ENCODE assay signal across 17 cellular contexts in the genomic region with DNA sequence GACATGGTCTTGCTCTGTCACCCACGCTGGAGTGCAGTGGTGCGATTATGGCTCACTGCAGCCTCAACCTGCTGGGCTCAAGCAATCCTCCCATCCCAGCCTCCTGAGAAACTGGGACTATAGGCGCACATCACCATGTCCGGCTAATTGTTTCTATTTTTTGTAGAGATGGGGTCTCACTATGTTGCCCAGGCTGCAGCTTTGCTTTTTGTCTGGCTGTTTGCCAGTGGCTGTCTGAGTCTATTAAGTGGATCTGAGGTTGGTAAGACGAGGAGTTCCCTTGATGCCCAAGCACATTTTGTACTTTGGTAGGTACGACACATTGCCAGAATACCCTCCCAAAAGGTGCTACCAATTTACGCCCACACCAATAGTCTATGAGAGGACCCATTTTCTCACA. TPM values are rescaled to one million over a fixed set of nuclear protein-coding genes. Genes with fewer than 3 reads are reported as not detected.
DNase-seq lines count a peak whose midpoint lies in the region; ATAC-seq, FAIRE-seq and TF ChIP-seq lines count a peak whose summit lies in the region.
"Had no signal": no experiment of that assay in that cellular context is flagged by ENCODE, and none has a peak within 500 bp of the region (broad histone marks: within the 10 kb centered on the region; RNA-seq: fewer than 3 reads in every experiment).

No MANE protein-coding gene starts in this region.

- POLR2A ChIA-PET in HepG2 (lab: Yijun Ruan, JAX): no interaction called here

- no peak overlapping the region for H3K27ac Mint-ChIP-seq in activated naive CD4-positive, alpha-beta T cell treated with anti-CD3 and anti-CD28 coated beads, Interleukin-2, amount 50 U/mL, for 24 hours
- H3K27ac Mint-ChIP-seq in activated naive CD4-positive, alpha-beta T cell treated with anti-CD3 and anti-CD28 coated beads for 36 hours: no peak overlapping the region

- peaks cover 30% of the 10 kb centered on the region for H3K36me3 Mint-ChIP-seq in activated naive CD4-positive, alpha-beta T cell treated with anti-CD3 and anti-CD28 coated beads, Interleukin-2, amount 50 U/mL, for 24 hours
- H3K36me3 Mint-ChIP-seq in activated naive CD4-positive, alpha-beta T cell treated with anti-CD3 and anti-CD28 coated beads for 36 hours (ENCODE audit: low read depth): peaks cover 76% of the 10 kb centered on the region

- H3K36me3 ChIP-seq in Peyer's patch (no peaks in the 10 kb centered on the region), HepG2 (replicated peaks in 1 of 2; ENCODE audit: control insufficient read depth in 1 of 2, insufficient read depth in 2 of 2, low read length in 2 of 2) (no peaks in the 10 kb centered on the region), testis (ENCODE audit: low read depth, missing control alignments) (no peaks in the 10 kb centered on the region)

- no peak for TF ChIP-seq CTCF in Peyer's patch (IDR thresholded peaks at IDR 0.05)
- TF ChIP-seq CTCF in HepG2 (CRISPR knock-in tag; IDR thresholded peaks at IDR 0.05): no peak
- TF ChIP-seq CTCF in testis (IDR thresholded peaks at IDR 0.05): no peak

- H3K27me3 ChIP-seq in Peyer's patch (peaks cover 0 to 16% of the 10 kb centered on the region in 2 donors), HepG2 (ENCODE audit: control insufficient read depth in 1 of 2, insufficient read depth in 2 of 2, low read length in 2 of 2) (peaks cover 20 to 80% of the 10 kb centered on the region in 2 experiments), testis (no peaks in the 10 kb centered on the region)

- BruUV-seq in HepG2 (replicated peaks; lab: Mats Ljungman, UMichigan): no TSS peak

- no peak for DNase-seq in activated naive CD4-positive, alpha-beta T cell treated with anti-CD3 and anti-CD28 coated beads for 36 hours
- DNase-seq in Peyer's patch: peak in 2 of 3 donors; percentile 9 to 18
- DNase-seq in HepG2 (ENCODE audit: low spot score): no peak
- DNase-seq in testis: peak; percentile 5
- no peak for DNase-seq in NCI-H2227 treated with DMSO at 0.1 percent for 48 hours (lab: John Stamatoyannopoulos, UW)
- DNase-seq: DMS 273 treated with DMSO at 0.1 percent for 48 hours, H7, Karpas-422, MM.1S, NCI-H1105, NCI-H187, NCI-H774 had no signal

- peak overlapping the region; percentile 66 for H3K4me3 Mint-ChIP-seq in activated naive CD4-positive, alpha-beta T cell treated with anti-CD3 and anti-CD28 coated beads, Interleukin-2, amount 50 U/mL, for 24 hours
- H3K4me3 Mint-ChIP-seq in activated naive CD4-positive, alpha-beta T cell treated with anti-CD3 and anti-CD28 coated beads for 36 hours: no peak overlapping the region

- in situ Hi-C loops in HepG2 (cut with HindIII; ENCODE audit: extremely low pct_ligation_motif_present, low pct_unique_long_range_greater_than_20kb): no loop called here

- no peaks in the 10 kb centered on the region for H3K27me3 Mint-ChIP-seq in activated naive CD4-positive, alpha-beta T cell treated with anti-CD3 and anti-CD28 coated beads, Interleukin-2, amount 50 U/mL, for 24 hours
- H3K27me3 Mint-ChIP-seq in activated naive CD4-positive, alpha-beta T cell treated with anti-CD3 and anti-CD28 coated beads for 36 hours (ENCODE audit: low read depth): no peaks in the 10 kb centered on the region

- H3K9ac ChIP-seq in HepG2 (ENCODE audit: insufficient read depth, low read depth, low read length): no peak overlapping the region

- CTCF ChIA-PET in activated naive CD4-positive, alpha-beta T cell treated with anti-CD3 and anti-CD28 coated beads for 36 hours (lab: Charles Lee): interaction anchor here (0.5 to 8.5 kb wide), 5 partner anchors 12 to 40 kb away, joined by 3 to 158 read pairs (median 3); no protein-coding TSS in a partner anchor
- CTCF ChIA-PET in HepG2 (lab: Yijun Ruan, JAX; ENCODE audit: low intra/inter-chr PET ratio, low total read pairs): no interaction called here

- 39% methylated on average over 7 of the region's 7 CpGs for WGBS in HepG2 (ENCODE audit: low lambda C conversion rate)
- 89 to 91% methylated on average over 7 of the region's 7 CpGs for WGBS in testis, 2 donors

- TF ChIP-seq RAD21 in HepG2 (CRISPR knock-in tag; IDR thresholded peaks at IDR 0.05): no peak

- ATAC-seq in HepG2: no peak
- ATAC-seq in GM21619 (IDR thresholded peaks at IDR 0.05; ENCODE audit: unreplicated experiment): no peak
- ATAC-seq: Right ventricle myocardium inferior had no signal

- no peak for FAIRE-seq in HepG2 (lab: Jason Lieb, UNC)

- intact Hi-C loops in activated naive CD4-positive, alpha-beta T cell treated with anti-CD3 and anti-CD28 coated beads for 36 hours (cut with micrococcal nuclease): no loop called here
- intact Hi-C loops in HepG2 (cut with micrococcal nuclease; ENCODE audit: unreplicated experiment) (no loop called here), testis (cut with DNase I; ENCODE audit: low total_unique reads) (no loop called here)

- H2AFZ ChIP-seq in HepG2 (ENCODE audit: low read length): no peak overlapping the region

- no peak for TF ChIP-seq POLR2A in Peyer's patch (IDR thresholded peaks at IDR 0.05)
- TF ChIP-seq POLR2A in HepG2 (IDR thresholded peaks at IDR 0.05; ENCODE audit: insufficient read depth in 1 of 2, low read depth in 2 of 2, low read length in 2 of 2): no peak
- TF ChIP-seq POLR2A in testis (IDR thresholded peaks at IDR 0.05): no peak

- H3K4me1 ChIP-seq in Peyer's patch (peaks cover 0 to 12% (median 5%) of the 10 kb centered on the region in 4 donors), HepG2 (ENCODE audit: insufficient read depth, low read length) (peaks cover 19% of the 10 kb centered on the region), testis (no peaks in the 10 kb centered on the region)

- H3K79me2 ChIP-seq in HepG2 (ENCODE audit: insufficient read depth, low read length): no peaks in the 10 kb centered on the region

- no peaks in the 10 kb centered on the region for H3K9me3 Mint-ChIP-seq in activated naive CD4-positive, alpha-beta T cell treated with anti-CD3 and anti-CD28 coated beads, Interleukin-2, amount 50 U/mL, for 24 hours
- no peaks in the 10 kb centered on the region for H3K9me3 Mint-ChIP-seq in activated naive CD4-positive, alpha-beta T cell treated with anti-CD3 and anti-CD28 coated beads for 36 hours

- H4K20me1 ChIP-seq in HepG2 (ENCODE audit: insufficient read depth, low read length): no peaks in the 10 kb centered on the region; the same call in 1 of the 2 replicates

- H3K27ac ChIP-seq in Peyer's patch (no peak overlapping the region), HepG2 (ENCODE audit: extremely low read length, insufficient read depth, low read length) (no peak overlapping the region), testis (no peak overlapping the region)

- H3K4me2 ChIP-seq in HepG2 (ENCODE audit: low read depth, low read length): no peak overlapping the region

- H3K4me3 ChIP-seq in Peyer's patch (no peak overlapping the region), HepG2 (replicated peaks in 1 of 3; ENCODE audit: insufficient read depth in 1 of 3, low read depth in 2 of 3, low read length in 3 of 3) (no peak overlapping the region), testis (no peak overlapping the region)

- no peak for TF ChIP-seq EP300 in HepG2 (IDR thresholded peaks at IDR 0.05; ENCODE audit: low read depth in 2 of 2, low read length in 2 of 2)
- no peak for TF ChIP-seq EP300 in HepG2 (CRISPR knock-in tag; IDR thresholded peaks at IDR 0.05; ENCODE audit: borderline replicate concordance)

- H3K4me1 Mint-ChIP-seq in activated naive CD4-positive, alpha-beta T cell treated with anti-CD3 and anti-CD28 coated beads, Interleukin-2, amount 50 U/mL, for 24 hours: peaks cover 48% of the 10 kb centered on the region
- H3K4me1 Mint-ChIP-seq in activated naive CD4-positive, alpha-beta T cell treated with anti-CD3 and anti-CD28 coated beads for 36 hours (ENCODE audit: low read depth): peaks cover 66% of the 10 kb centered on the region

- H3K9me3 ChIP-seq in Peyer's patch (no peaks in the 10 kb centered on the region), HepG2 (ENCODE audit: low read length) (no peaks in the 10 kb centered on the region), testis (no peaks in the 10 kb centered on the region)

RNA-seq across cellular contexts. Expression of gene TBX21, which starts 5.1 kb away (rescaled TPM):
- total RNA-seq in activated naive CD4-positive, alpha-beta T cell treated with anti-CD3 and anti-CD28 coated beads for 36 hours: 10 to 100 TPM; 50.6 to 52.3 TPM
- total RNA-seq in Peyer's patch (under 1 TPM in 3 of 4 donors, not detected in 1; 0.53 to 0.85 (median 0.67) TPM), HepG2 (2016; rRNA removed; fragmentation: Illumina TruSeq; extraction: Trizol) (not detected in 2 replicates), testis (1 to 10 TPM; 1.8 to 2.2 TPM)
- total RNA-seq in HepG2 (2016; cell fraction: cytosol; rRNA removed; fragmentation: Illumina TruSeq; extraction: Trizol; ENCODE audit: low read depth): not detected in 2 replicates
- not detected in 2 replicates for total RNA-seq in HepG2 (2016; cell fraction: insoluble cytoplasmic fraction; rRNA removed; fragmentation: Illumina TruSeq; extraction: Trizol)
- not detected in 2 replicates for total RNA-seq in HepG2 (2016; cell fraction: membrane; rRNA removed; fragmentation: Illumina TruSeq; extraction: Trizol)
- not detected in 2 replicates for total RNA-seq in HepG2 (2016; cell fraction: nucleus; rRNA removed; fragmentation: Illumina TruSeq; extraction: Trizol)
- polyA plus RNA-seq in HepG2 (2011; rRNA removed) (not detected in 2 replicates), testis (ENCODE audit: insufficient read depth, low read depth, low replicate concordance) (1.1 TPM)
- polyA plus RNA-seq in HepG2 (2011; cell fraction: cytosol; rRNA removed): not detected in 2 replicates
- polyA plus RNA-seq in HepG2 (2011; cell fraction: nucleus; rRNA removed): 0.08 TPM in 1 of 2 replicates, not detected in the other
- polyA plus RNA-seq in HepG2 (2012): not detected in 2 replicates
- polyA plus RNA-seq in HepG2 (2016; cell fraction: cytosol; fragmentation: Illumina TruSeq; extraction: Trizol; ENCODE audit: low read depth): not detected in 2 replicates
- polyA plus RNA-seq in HepG2 (2016; cell fraction: insoluble cytoplasmic fraction; fragmentation: Illumina TruSeq; extraction: Trizol; ENCODE audit: low read depth): not detected in 2 replicates
- polyA plus RNA-seq in HepG2 (2016; cell fraction: membrane; fragmentation: Illumina TruSeq; extraction: Trizol; ENCODE audit: low read depth): not detected in 2 replicates
- polyA plus RNA-seq in HepG2 (2016; cell fraction: nucleus; fragmentation: Illumina TruSeq; extraction: Trizol; ENCODE audit: insufficient read depth, low read depth): not detected in 2 replicates
- not detected in 2 replicates for polyA minus RNA-seq in HepG2 (2011; rRNA and poly(A)+ RNA removed; ENCODE audit: low replicate concordance)
- not detected in 2 replicates for polyA minus RNA-seq in HepG2 (2011; cell fraction: cytosol; rRNA and poly(A)+ RNA removed)
- polyA minus RNA-seq in HepG2 (2011; cell fraction: nucleus; rRNA and poly(A)+ RNA removed): not detected in 2 replicates
- total RNA-seq: H7, NCI-H460 had no signal
- polyA plus RNA-seq: BJ had no signal

RNA-seq across cellular contexts. Expression of gene TBKBP1, which starts 44.2 kb away (rescaled TPM):
- total RNA-seq in activated naive CD4-positive, alpha-beta T cell treated with anti-CD3 and anti-CD28 coated beads for 36 hours: 10 to 100 TPM; 19.5 to 19.7 TPM
- total RNA-seq in Peyer's patch (10 to 100 TPM in 1 of 4 donors, 1 to 10 TPM in 3; 3.0 to 23.1 (median 5.2) TPM), HepG2 (2016; rRNA removed; fragmentation: Illumina TruSeq; extraction: Trizol) (2.6 and 3.0 TPM in 2 replicates), testis (10 to 100 TPM; 23.3 TPM)
- total RNA-seq in HepG2 (2016; cell fraction: cytosol; rRNA removed; fragmentation: Illumina TruSeq; extraction: Trizol; ENCODE audit: low read depth): 0.88 and 1.4 TPM in 2 replicates
- 2.8 and 3.8 TPM in 2 replicates for total RNA-seq in HepG2 (2016; cell fraction: insoluble cytoplasmic fraction; rRNA removed; fragmentation: Illumina TruSeq; extraction: Trizol)
- total RNA-seq in HepG2 (2016; cell fraction: membrane; rRNA removed; fragmentation: Illumina TruSeq; extraction: Trizol): 2.5 and 2.9 TPM in 2 replicates
- total RNA-seq in HepG2 (2016; cell fraction: nucleus; rRNA removed; fragmentation: Illumina TruSeq; extraction: Trizol): 2.6 and 4.3 TPM in 2 replicates
- polyA plus RNA-seq in HepG2 (2011; rRNA removed) (7.0 and 10.9 TPM in 2 replicates), testis (ENCODE audit: insufficient read depth, low read depth, low replicate concordance) (21.9 TPM)
- polyA plus RNA-seq in HepG2 (2011; cell fraction: cytosol; rRNA removed): 4.9 and 5.8 TPM in 2 replicates
- 50.3 and 56.8 TPM in 2 replicates for polyA plus RNA-seq in HepG2 (2011; cell fraction: nucleus; rRNA removed)
- 11.8 and 15.7 TPM in 2 replicates for polyA plus RNA-seq in HepG2 (2012)
- polyA plus RNA-seq in HepG2 (2016; cell fraction: cytosol; fragmentation: Illumina TruSeq; extraction: Trizol; ENCODE audit: low read depth): 0.86 and 1.4 TPM in 2 replicates
- polyA plus RNA-seq in HepG2 (2016; cell fraction: insoluble cytoplasmic fraction; fragmentation: Illumina TruSeq; extraction: Trizol; ENCODE audit: low read depth): 2.8 and 3.9 TPM in 2 replicates
- polyA plus RNA-seq in HepG2 (2016; cell fraction: membrane; fragmentation: Illumina TruSeq; extraction: Trizol; ENCODE audit: low read depth): 1.6 and 2.8 TPM in 2 replicates
- 17.9 and 18.3 TPM in 2 replicates for polyA plus RNA-seq in HepG2 (2016; cell fraction: nucleus; fragmentation: Illumina TruSeq; extraction: Trizol; ENCODE audit: insufficient read depth, low read depth)
- polyA minus RNA-seq in HepG2 (2011; rRNA and poly(A)+ RNA removed; ENCODE audit: low replicate concordance): 0.16 and 7.4 TPM in 2 replicates
- 1.8 and 5.3 TPM in 2 replicates for polyA minus RNA-seq in HepG2 (2011; cell fraction: cytosol; rRNA and poly(A)+ RNA removed)
- 4.2 and 6.6 TPM in 2 replicates for polyA minus RNA-seq in HepG2 (2011; cell fraction: nucleus; rRNA and poly(A)+ RNA removed)

Comparison
In these comparisons a context has a peak if more than half of its experiments do, and no peak if none do; other contexts are left out.
1. DNase-seq: peak in Peyer's patch (2 of 3) and testis (single experiment); none in activated naive CD4-positive, alpha-beta T cell treated with anti-CD3 and anti-CD28 coated beads for 36 hours (single experiment), HepG2 (single experiment) and NCI-H2227 treated with DMSO at 0.1 percent for 48 hours (single experiment).
2. RNA of gene TBX21, which starts 5.1 kb away (total RNA-seq): 50.6 to 52.3 TPM in activated naive CD4-positive, alpha-beta T cell treated with anti-CD3 and anti-CD28 coated beads for 36 hours; 1.8 to 2.2 TPM in testis, 0.53 to 0.85 TPM in Peyer's patch and not detected in HepG2; every median in the first group is over 10 times any median in the second.